Comparison of ENCODE assay signal across 29 cellular contexts in genomic region chr1:157478030-157478429, GRCh38.
"Had no signal": no experiment of that assay in that cellular context is flagged by ENCODE, and none has a peak within 500 bp of the region (broad histone marks: within the 10 kb centered on the region; RNA-seq: fewer than 3 reads in every experiment).

No MANE protein-coding gene starts in this region.

- DNase-seq: activated effector memory CD4-positive, alpha-beta T cell treated with anti-CD3 and anti-CD28 coated beads, Interleukin-2, amount 50 U/mL, for 16 hours; activated effector memory CD4-positive, alpha-beta T cell treated with Interleukin-2 at 50 U/mL for 16 hours; activated gamma-delta T cell; activated gamma-delta T cell treated with Interleukin-2 at 50 U/mL for 16 hours; activated naive CD4-positive, alpha-beta T cell treated with anti-CD3 and anti-CD28 coated beads for 36 hours; activated naive CD4-positive, alpha-beta T cell treated with anti-CD3 and anti-CD28 coated beads, Interleukin-2, amount 10 ng/mL, durations not matched to agents 7 days and 5 days; activated naive CD4-positive, alpha-beta T cell treated with anti-CD3 and anti-CD28 coated beads, Interleukin-2, amount 50 U/mL, for 16 hours; activated naive CD4-positive, alpha-beta T cell treated with Interleukin-2 at 50 U/mL for 16 hours; activated naive CD8-positive, alpha-beta T cell treated with anti-CD3 and anti-CD28 coated beads for 36 hours; activated naive CD8-positive, alpha-beta T cell treated with anti-CD3 and anti-CD28 coated beads, Interleukin-2, amount 10 ng/mL, durations not matched to agents 7 days and 5 days; activated naive CD8-positive, alpha-beta T cell treated with anti-CD3 and anti-CD28 coated beads, Interleukin-2, amount 50 U/mL, for 24 hours; activated T-cell treated with anti-CD3 and anti-CD28 coated beads, Interleukin-2, amount 50 U/mL, for 1 hour; activated T-cell treated with anti-CD3 and anti-CD28 coated beads, Interleukin-2, amount 50 U/mL, for 24 hours; activated T-cell treated with anti-CD3 and anti-CD28 coated beads, Interleukin-2, amount 50 U/mL, for 4 hours; activated T-cell treated with anti-CD3 and anti-CD28 coated beads, Interleukin-2, amount 50 U/mL, for 48 hours; activated T-cell treated with anti-CD3 and anti-CD28 coated beads, Interleukin-2, amount 50 U/mL, for 72 hours; adrenal gland; amniotic stem cell; amygdala; anterior cingulate cortex; aorta; body of pancreas; brain microvascular endothelial cell; caudate nucleus; central memory CD4-positive, alpha-beta T cell; cerebellar nuclear complex had no signal

- H3K4me3 ChIP-seq: adrenal gland, ascending aorta, body of pancreas, breast epithelium, cardiac muscle cell had no signal

- H3K4me1 ChIP-seq: adrenal gland, ascending aorta, body of pancreas, breast epithelium had no signal

- H3K36me3 ChIP-seq: adrenal gland, ascending aorta, brain microvascular endothelial cell, cardiac muscle cell had no signal

- H3K27ac ChIP-seq: adrenal gland, ascending aorta, body of pancreas, brain microvascular endothelial cell, breast epithelium, cardiac muscle cell had no signal

- H3K9me3 ChIP-seq: body of pancreas had no signal
